ENCODE assay signal across 8 cellular contexts in the genomic region with DNA sequence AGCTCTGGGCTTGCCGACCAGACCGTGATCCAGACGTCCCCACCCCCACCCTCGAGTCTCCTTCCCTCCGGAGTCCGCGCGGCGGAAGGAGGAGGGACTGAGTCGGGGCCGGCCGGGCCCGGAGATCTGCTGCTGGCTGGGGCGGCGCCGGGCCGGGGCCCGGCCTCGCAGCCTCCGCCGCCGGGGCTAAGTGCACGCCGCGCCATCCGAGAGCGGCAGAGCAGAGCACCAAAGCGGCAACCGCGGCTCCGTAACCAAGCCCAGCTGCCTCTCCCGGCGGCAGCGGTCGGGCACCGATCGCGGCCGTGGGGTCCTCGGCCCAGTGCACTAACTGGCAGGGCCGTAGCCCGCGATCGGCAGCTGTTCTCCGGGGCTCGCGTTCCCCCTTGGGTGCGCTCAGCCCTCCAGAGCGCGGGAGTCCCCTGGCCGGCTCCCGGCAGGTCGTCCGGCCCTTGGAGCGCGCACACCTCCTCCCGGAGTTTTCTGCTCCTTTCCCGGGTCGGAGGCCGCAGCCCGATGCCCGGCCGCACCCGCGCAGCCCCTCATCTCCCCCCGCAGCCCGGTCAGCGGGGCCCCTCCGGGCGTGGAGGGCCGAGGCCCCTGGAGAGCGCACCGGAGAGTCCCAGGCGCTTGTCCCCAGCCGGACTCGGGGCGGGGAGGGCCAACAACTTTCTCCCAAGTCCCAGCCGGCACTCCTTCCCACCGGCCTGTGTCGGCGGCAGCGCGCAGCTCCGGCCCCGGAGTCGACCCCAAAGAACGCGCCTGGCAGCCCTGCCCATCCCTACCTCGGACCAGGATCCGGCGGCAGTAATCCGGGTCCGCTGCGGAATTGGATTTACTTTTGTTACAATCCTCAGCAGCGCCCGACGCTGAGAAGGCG. TPM values are rescaled to one million over a fixed set of nuclear protein-coding genes. Genes with fewer than 3 reads are reported as not detected.
DNase-seq lines count a peak whose midpoint lies in the region; ATAC-seq, FAIRE-seq and TF ChIP-seq lines count a peak whose summit lies in the region.

No MANE protein-coding gene starts in this region.

- no peak overlapping the region for H3K27ac Mint-ChIP-seq in activated naive CD4-positive, alpha-beta T cell treated with anti-CD3 and anti-CD28 coated beads for 36 hours

- peak overlapping the region; percentile 56 to 68 for H3K4me3 ChIP-seq in Panc1 (ENCODE audit: low read depth in 2 of 2, low read length in 2 of 2)
- H3K4me3 ChIP-seq in foreskin fibroblast (ENCODE audit: low read depth in 1 of 2, low read length in 2 of 2) = peak overlapping the region in 1 of 2 donors; percentile 32
- peak overlapping the region; percentile 7 to 14 for H3K4me3 ChIP-seq in prostate gland

- H3K27me3 ChIP-seq in Panc1 (ENCODE audit: control insufficient read depth, insufficient read depth, low read length) (peaks cover 4% of the 10 kb centered on the region; the same call in 1 of the 2 replicates), prostate gland (replicated peaks; ENCODE audit: insufficient read depth) (peaks cover 81% of the 10 kb centered on the region)

- intact Hi-C loops in Panc1 (cut with micrococcal nuclease; ENCODE audit: unreplicated experiment) = no loop called here
- intact Hi-C loops in prostate gland (cut with DNase I) = no loop called here
- intact Hi-C loops in activated naive CD4-positive, alpha-beta T cell treated with anti-CD3 and anti-CD28 coated beads for 36 hours (cut with micrococcal nuclease) = loop anchor here (10.0 kb wide), 1 partner anchor 862 kb away; the partner anchor contains the start of gene GFRA1

- H3K27me3 Mint-ChIP-seq in activated naive CD4-positive, alpha-beta T cell treated with anti-CD3 and anti-CD28 coated beads for 36 hours (ENCODE audit: low read depth) = peaks cover 76% of the 10 kb centered on the region

- H3K9me3 ChIP-seq in Panc1 (ENCODE audit: control insufficient read depth, insufficient read depth, low read depth, low read length) (no peaks in the 10 kb centered on the region), prostate gland (no peaks in the 10 kb centered on the region)

- WGBS in prostate gland = under 1% methylated on average over 79 of the region's 98 CpGs

- H3K4me1 Mint-ChIP-seq in activated naive CD4-positive, alpha-beta T cell treated with anti-CD3 and anti-CD28 coated beads for 36 hours (ENCODE audit: low read depth) = peaks cover 39% of the 10 kb centered on the region

- no peak for TF ChIP-seq CTCF in Panc1 (IDR thresholded peaks at IDR 0.05)
- TF ChIP-seq CTCF in foreskin fibroblast (IDR thresholded peaks at IDR 0.05; ENCODE audit: low read depth, low read length) = no peak
- TF ChIP-seq CTCF in prostate gland (IDR thresholded peaks at IDR 0.05) = no peak
- TF ChIP-seq CTCF in D721Med (IDR thresholded peaks at IDR 0.05; ENCODE audit: insufficient read depth, missing control alignments) = no peak

- no peak for FAIRE-seq in D721Med (lab: Jason Lieb, UNC)

- peaks cover 10% of the 10 kb centered on the region for H3K4me1 ChIP-seq in Panc1 (ENCODE audit: control insufficient read depth, insufficient read depth, low read length)
- H3K4me1 ChIP-seq in prostate gland (replicated peaks) = no peaks in the 10 kb centered on the region

- H3K27ac ChIP-seq in Panc1 (ENCODE audit: low read length) = peak overlapping the region; percentile 93
- no peak overlapping the region for H3K27ac ChIP-seq in prostate gland

- H3K9me3 Mint-ChIP-seq in activated naive CD4-positive, alpha-beta T cell treated with anti-CD3 and anti-CD28 coated beads for 36 hours = no peaks in the 10 kb centered on the region

- H3K36me3 Mint-ChIP-seq in activated naive CD4-positive, alpha-beta T cell treated with anti-CD3 and anti-CD28 coated beads for 36 hours (ENCODE audit: low read depth) = no peaks in the 10 kb centered on the region

- H3K36me3 ChIP-seq in Panc1 (ENCODE audit: control insufficient read depth, insufficient read depth, low read length) = no peaks in the 10 kb centered on the region
- no peaks in the 10 kb centered on the region for H3K36me3 ChIP-seq in prostate gland

- in situ Hi-C loops in Panc1 (cut with HindIII; ENCODE audit: low pct_unique_long_range_greater_than_20kb, low sequenced_read_pairs) = no loop called here

- TF ChIP-seq POLR2A in prostate gland (IDR thresholded peaks at IDR 0.05) = no peak

- CTCF ChIA-PET in Panc1 (lab: Charles Lee) = interaction anchor here (0.6 kb wide), 1 partner anchor 30 kb away, joined by 5 read pairs; no protein-coding TSS in a partner anchor
- CTCF ChIA-PET in activated naive CD4-positive, alpha-beta T cell treated with anti-CD3 and anti-CD28 coated beads for 36 hours (lab: Charles Lee) = interaction anchor here (1.3 kb wide), 1 partner anchor 38 kb away, joined by 5 read pairs; no protein-coding TSS in a partner anchor

- ATAC-seq in Panc1 = peak; percentile 90

- H3K4me3 Mint-ChIP-seq in activated naive CD4-positive, alpha-beta T cell treated with anti-CD3 and anti-CD28 coated beads for 36 hours = no peak overlapping the region

- POLR2A ChIA-PET in Panc1 (lab: Charles Lee) = no interaction called here

- BruUV-seq in Panc1 (replicated peaks; lab: Mats Ljungman, UMichigan) = no TSS peak

- DNase-seq in EH (ENCODE audit: low read depth) = peak; percentile 69
- DNase-seq in Panc1 (ENCODE audit: low read depth, low spot score) = no peak
- DNase-seq in foreskin fibroblast = peak; percentile 20 to 36
- no peak for DNase-seq in prostate gland (ENCODE audit: low spot score)
- no peak for DNase-seq in D721Med (ENCODE audit: insufficient read length, low spot score)
- DNase-seq in OCI-M2 (lab: John Stamatoyannopoulos, UW; ENCODE audit: unreplicated experiment) = no peak
- no peak for DNase-seq in NCI-H526 treated with DMSO at 0.1 percent for 48 hours (lab: John Stamatoyannopoulos, UW)
- no peak for DNase-seq in activated naive CD4-positive, alpha-beta T cell treated with anti-CD3 and anti-CD28 coated beads for 36 hours

RNA-seq across cellular contexts. Expression of gene VAX1, which starts 0.8 kb away (rescaled TPM):
- 4.6 TPM for total RNA-seq in Panc1 (2021; ENCODE audit: unreplicated experiment)
- polyA plus RNA-seq in Panc1 (2012; ENCODE audit: insufficient read length) = 4.2 TPM
- not detected for total RNA-seq in prostate gland
- not detected for total RNA-seq in activated naive CD4-positive, alpha-beta T cell treated with anti-CD3 and anti-CD28 coated beads for 36 hours

Comparison
In these comparisons a context has a peak if more than half of its experiments do, and no peak if none do; other contexts are left out.
1. DNase-seq: peak in EH (single experiment) and foreskin fibroblast (2 of 2); none in Panc1 (single experiment), prostate gland (single experiment), D721Med (single experiment), OCI-M2 (single experiment), NCI-H526 treated with DMSO at 0.1 percent for 48 hours (single experiment) and activated naive CD4-positive, alpha-beta T cell treated with anti-CD3 and anti-CD28 coated beads for 36 hours (single experiment).